19 cellular contexts compared by ENCODE assay signal in genomic region chr3:31724144-31724543, GRCh38.
"Had no signal": no experiment of that assay in that cellular context is flagged by ENCODE, and none has a peak within 500 bp of the region (broad histone marks: within the 10 kb centered on the region; RNA-seq: fewer than 3 reads in every experiment).

No MANE protein-coding gene starts in this region.

- DNase-seq: activated CD4-positive, alpha-beta T cell treated with anti-CD3 and anti-CD28 coated beads for 48 hours; activated CD8-positive, alpha-beta memory T cell treated with anti-CD3 and anti-CD28 coated beads, Interleukin-2, amount 50 U/mL, for 4 hours; activated CD8-positive, alpha-beta T cell treated with anti-CD3 and anti-CD28 coated beads, Interleukin-2, amount 10 ng/mL, durations not matched to agents 7 days and 5 days; activated gamma-delta T cell treated with Interleukin-2 at 50 U/mL for 16 hours; activated naive CD8-positive, alpha-beta T cell treated with anti-CD3 and anti-CD28 coated beads for 36 hours; activated T-cell treated with anti-CD3 and anti-CD28 coated beads, Interleukin-2, amount 50 U/mL, for 72 hours; anterior cingulate cortex; brain microvascular endothelial cell; cortex of kidney; effector CD8-positive, alpha-beta T cell; gastrocnemius medialis; left colon; lower lobe of right lung; T-helper 17 cell; WERI-Rb-1 had no signal

- H3K9me3 Mint-ChIP-seq: activated naive CD8-positive, alpha-beta T cell treated with anti-CD3 and anti-CD28 coated beads for 36 hours; activated T-cell treated with anti-CD3 and anti-CD28 coated beads, Interleukin-2, amount 50 U/mL, for 72 hours; central memory CD8-positive, alpha-beta T cell; stimulated activated effector memory CD8-positive, alpha-beta T cell treated with anti-CD3 and anti-CD28 coated beads, Interleukin-12 subunit alpha, Interleukin-12 subunit beta, amount 100 ng/mL, for 72 hours had no signal

- H3K4me3 ChIP-seq: gastrocnemius medialis, lower lobe of right lung had no signal

- H3K9ac ChIP-seq: parathyroid adenoma had no signal

- H3K27ac Mint-ChIP-seq: activated CD8-positive, alpha-beta T cell treated with anti-CD3 and anti-CD28 coated beads, Interleukin-2, amount 10 ng/mL, durations not matched to agents 7 days and 5 days; activated naive CD8-positive, alpha-beta T cell treated with anti-CD3 and anti-CD28 coated beads for 36 hours; activated T-cell treated with anti-CD3 and anti-CD28 coated beads, Interleukin-2, amount 50 U/mL, for 72 hours; stimulated activated effector memory CD8-positive, alpha-beta T cell treated with anti-CD3 and anti-CD28 coated beads, Interleukin-12 subunit alpha, Interleukin-12 subunit beta, amount 100 ng/mL, for 72 hours had no signal

- H3K9me3 ChIP-seq: gastrocnemius medialis, lower lobe of right lung, neutrophil had no signal

- ATAC-seq: activated CD8-positive, alpha-beta T cell treated with anti-CD3 and anti-CD28 coated beads, Interleukin-2, amount 10 ng/mL, durations not matched to agents 7 days and 5 days; gastrocnemius medialis; left colon; lower lobe of right lung; T-helper 17 cell had no signal

- H3K4me1 Mint-ChIP-seq: activated naive CD8-positive, alpha-beta T cell treated with anti-CD3 and anti-CD28 coated beads for 36 hours; central memory CD8-positive, alpha-beta T cell; stimulated activated effector memory CD8-positive, alpha-beta T cell treated with anti-CD3 and anti-CD28 coated beads, Interleukin-12 subunit alpha, Interleukin-12 subunit beta, amount 100 ng/mL, for 72 hours had no signal

- H3K4me3 Mint-ChIP-seq: activated CD8-positive, alpha-beta T cell treated with anti-CD3 and anti-CD28 coated beads, Interleukin-2, amount 10 ng/mL, durations not matched to agents 7 days and 5 days; activated naive CD8-positive, alpha-beta T cell treated with anti-CD3 and anti-CD28 coated beads for 36 hours; activated T-cell treated with anti-CD3 and anti-CD28 coated beads, Interleukin-2, amount 50 U/mL, for 72 hours; central memory CD8-positive, alpha-beta T cell; stimulated activated effector memory CD8-positive, alpha-beta T cell treated with anti-CD3 and anti-CD28 coated beads, Interleukin-12 subunit alpha, Interleukin-12 subunit beta, amount 100 ng/mL, for 72 hours; T-helper 17 cell had no signal

- H3K27me3 ChIP-seq: brain microvascular endothelial cell, gastrocnemius medialis, neutrophil had no signal

- H3K27ac ChIP-seq: brain microvascular endothelial cell, gastrocnemius medialis, lower lobe of right lung, neutrophil, parathyroid adenoma, WERI-Rb-1 had no signal

- H3K4me1 ChIP-seq: gastrocnemius medialis, lower lobe of right lung, parathyroid adenoma had no signal

- H3K36me3 Mint-ChIP-seq: activated naive CD8-positive, alpha-beta T cell treated with anti-CD3 and anti-CD28 coated beads for 36 hours; stimulated activated effector memory CD8-positive, alpha-beta T cell treated with anti-CD3 and anti-CD28 coated beads, Interleukin-12 subunit alpha, Interleukin-12 subunit beta, amount 100 ng/mL, for 72 hours had no signal

- H3K36me3 ChIP-seq: brain microvascular endothelial cell, gastrocnemius medialis, lower lobe of right lung, neutrophil, WERI-Rb-1 had no signal
